Comparison of ENCODE assay signal across 19 cellular contexts in the genomic region with DNA sequence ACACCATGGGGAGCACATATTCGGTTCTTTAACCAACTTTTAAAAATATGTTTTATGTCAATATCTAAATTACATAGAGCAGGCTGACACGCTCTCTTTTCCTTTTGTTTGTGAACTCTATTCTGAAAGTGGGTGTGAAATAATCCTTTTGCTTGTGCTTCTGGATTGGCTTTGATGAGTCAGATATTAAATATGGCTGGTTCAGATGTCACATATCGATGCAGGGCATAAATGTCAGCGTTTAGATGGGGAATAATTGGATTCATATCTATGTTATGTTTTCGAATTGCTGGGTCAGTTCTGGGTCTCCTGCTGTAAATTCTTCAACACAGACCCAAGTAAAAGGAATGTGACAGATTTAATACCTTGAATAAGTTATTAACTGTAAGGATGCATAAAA.
DNase-seq lines count a peak whose midpoint lies in the region; ATAC-seq, FAIRE-seq and TF ChIP-seq lines count a peak whose summit lies in the region.
"Had no signal": no experiment of that assay in that cellular context is flagged by ENCODE, and none has a peak within 500 bp of the region (broad histone marks: within the 10 kb centered on the region; RNA-seq: fewer than 3 reads in every experiment).

No MANE protein-coding gene starts in this region.

- intact Hi-C loops in HCT116 (cut with micrococcal nuclease): no loop called here
- intact Hi-C loops in kidney (cut with DNase I): no loop called here

- H3K9ac ChIP-seq in HCT116 (ENCODE audit: low read length) (no peak overlapping the region), adipocyte (ENCODE audit: low read length) (no peak overlapping the region), smooth muscle cell (ENCODE audit: low read depth) (no peak overlapping the region), kidney (ENCODE audit: low read length in 2 of 2) (no peak overlapping the region)
- H3K9ac ChIP-seq: KMS-11 had no signal

- H3K27ac ChIP-seq in HCT116 (ENCODE audit: low read depth, low read length): no peak overlapping the region
- no peak overlapping the region for H3K27ac ChIP-seq in foreskin keratinocyte
- peak overlapping the region; percentile 37 for H3K27ac ChIP-seq in smooth muscle cell (ENCODE audit: low read depth)
- no peak overlapping the region for H3K27ac ChIP-seq in kidney (ENCODE audit: low read depth in 2 of 2, low read length in 2 of 2)
- H3K27ac ChIP-seq: KMS-11 had no signal

- peaks cover 4% of the 10 kb centered on the region for H3F3A ChIP-seq in smooth muscle cell (ENCODE audit: low read depth)

- no peaks in the 10 kb centered on the region for H3K79me2 ChIP-seq in HCT116 (ENCODE audit: insufficient read depth, low read length)
- no peaks in the 10 kb centered on the region for H3K79me2 ChIP-seq in smooth muscle cell (ENCODE audit: low read depth)

- H3K4me1 ChIP-seq in HCT116 (ENCODE audit: control insufficient read depth in 1 of 2, insufficient read depth in 2 of 2, low read length in 2 of 2) (peaks cover 0 to 6% of the 10 kb centered on the region in 2 experiments; a peak in 1 of 4 replicates), adipocyte (ENCODE audit: control insufficient read depth, insufficient read depth, low read length) (no peaks in the 10 kb centered on the region), foreskin keratinocyte (no peaks in the 10 kb centered on the region), smooth muscle cell (ENCODE audit: low read depth) (peaks cover 6% of the 10 kb centered on the region), kidney (ENCODE audit: control insufficient read depth in 1 of 2, insufficient read depth in 1 of 2, low read depth in 1 of 2, low read length in 2 of 2) (no peaks in the 10 kb centered on the region)

- no peak for TF ChIP-seq CTCF in HCT116 (IDR thresholded peaks at IDR 0.05 in 2 of 3, conservative IDR thresholded peaks at IDR 0.05 in 1 of 3; ENCODE audit: borderline replicate concordance in 1 of 3, insufficient read depth in 1 of 3, low read depth in 2 of 3, low read length in 2 of 3)
- no peak for TF ChIP-seq CTCF in foreskin keratinocyte (conservative IDR thresholded peaks at IDR 0.05)
- TF ChIP-seq CTCF in smooth muscle cell (IDR thresholded peaks at IDR 0.05; ENCODE audit: borderline replicate concordance, insufficient read depth, poor library complexity, severe bottlenecking): no peak
- TF ChIP-seq CTCF in kidney (IDR thresholded peaks at IDR 0.05; ENCODE audit: borderline replicate concordance, extremely low read depth, insufficient read depth): no peak

- no peak for ATAC-seq in HCT116
- peak; percentile 50 for ATAC-seq in foreskin keratinocyte
- ATAC-seq in HG03520 (IDR thresholded peaks at IDR 0.05; ENCODE audit: unreplicated experiment): no peak

- RAD21 ChIA-PET in HCT116 (lab: Charles Lee; ENCODE audit: low non-redundant PET in 1 of 2, low total read pairs in 2 of 2, uncharacterized antibody in 2 of 2, unreplicated experiment in 2 of 2): no interaction called here

- no TSS peak for BruUV-seq in HCT116 (replicated peaks; lab: Mats Ljungman, UMichigan)

- POLR2A ChIA-PET in HCT116 (lab: Charles Lee): no interaction called here

- TF ChIP-seq RAD21 in HCT116 (IDR thresholded peaks at IDR 0.05; ENCODE audit: low read depth): no peak

- no peaks in the 10 kb centered on the region for H4K20me1 ChIP-seq in HCT116 (ENCODE audit: insufficient read depth)
- H4K20me1 ChIP-seq in smooth muscle cell (ENCODE audit: low read depth): no peaks in the 10 kb centered on the region

- no peak for FAIRE-seq in kidney (lab: Jason Lieb, UNC)
- FAIRE-seq: D721Med, G401.6 had no signal

- H2AFZ ChIP-seq in HCT116 (ENCODE audit: low read depth, low read length, poor library complexity, severe bottlenecking): peak overlapping the region; percentile 81
- no peak overlapping the region for H2AFZ ChIP-seq in smooth muscle cell (ENCODE audit: low read depth)

- DNase-seq in HCT116 (ENCODE audit: low read depth, low spot score): no peak
- DNase-seq in adipocyte (ENCODE audit: low read depth): peak; percentile 27
- no peak for DNase-seq in foreskin keratinocyte
- DNase-seq in smooth muscle cell (lab: John Stamatoyannopoulos, UW; ENCODE audit: unreplicated experiment): no peak
- DNase-seq in kidney: no peak
- DNase-seq in activated CD4-positive, alpha-beta T cell treated with anti-CD3 and anti-CD28 coated beads, Interleukin-2, amount 50 U/mL, for 48 hours: no peak
- DNase-seq: CD4-positive, alpha-beta T cell; DMS79; HFFc6; MM.1S; NCI-H1105 treated with DMSO at 0.1 percent for 48 hours; NCI-H1930; NCI-H69; RPMI8226; SW 1271 had no signal

- CTCF ChIA-PET in HCT116 (lab: Charles Lee): no interaction called here

- no peaks in the 10 kb centered on the region for H3K9me3 ChIP-seq in HCT116 (ENCODE audit: control insufficient read depth in 1 of 2, insufficient read depth in 1 of 2, low read depth in 1 of 2, low read length in 2 of 2)
- H3K9me3 ChIP-seq in adipocyte (ENCODE audit: control insufficient read depth, low read length): no peaks in the 10 kb centered on the region
- no peaks in the 10 kb centered on the region for H3K9me3 ChIP-seq in smooth muscle cell (replicated peaks; ENCODE audit: low read depth)
- H3K9me3 ChIP-seq in kidney (ENCODE audit: control insufficient read depth in 1 of 2, low read length in 2 of 2): no peaks in the 10 kb centered on the region

- no peak overlapping the region for H3K4me3 ChIP-seq in HCT116 (replicated peaks in 1 of 2; ENCODE audit: low read depth in 1 of 2, low read length in 2 of 2)
- H3K4me3 ChIP-seq in adipocyte (ENCODE audit: low read length): no peak overlapping the region
- no peak overlapping the region for H3K4me3 ChIP-seq in smooth muscle cell
- no peak overlapping the region for H3K4me3 ChIP-seq in kidney (ENCODE audit: low read length in 2 of 2)

- WGBS in smooth muscle cell (ENCODE audit: low lambda C conversion rate): 38% methylated on average over 5 of the region's 5 CpGs

- H3K4me2 ChIP-seq in HCT116 (ENCODE audit: low read length) (peak overlapping the region; percentile 7; the same call in 1 of the 2 replicates), smooth muscle cell (peak overlapping the region; percentile 65)
- H3K4me2 ChIP-seq: KMS-11 had no signal

- no peaks in the 10 kb centered on the region for H3K9me2 ChIP-seq in HCT116 (ENCODE audit: insufficient read depth)

- TF ChIP-seq POLR2A in HCT116 (IDR thresholded peaks at IDR 0.05; ENCODE audit: borderline replicate concordance, extremely low read depth, insufficient read depth, insufficient read length): no peak

- H3K36me3 ChIP-seq in HCT116 (ENCODE audit: control insufficient read depth in 1 of 2, insufficient read depth in 2 of 2, low read length in 2 of 2) (no peaks in the 10 kb centered on the region), adipocyte (ENCODE audit: control insufficient read depth, insufficient read depth, low read length, severe bottlenecking) (no peaks in the 10 kb centered on the region), smooth muscle cell (ENCODE audit: low read depth) (no peaks in the 10 kb centered on the region), kidney (ENCODE audit: control insufficient read depth in 1 of 2, insufficient read depth in 2 of 2, low read length in 2 of 2) (no peaks in the 10 kb centered on the region)

- H3K27me3 ChIP-seq in HCT116 (ENCODE audit: insufficient read depth, low read length): no peaks in the 10 kb centered on the region
- H3K27me3 ChIP-seq in adipocyte (replicated peaks; ENCODE audit: control insufficient read depth, insufficient read depth, low read length): no peaks in the 10 kb centered on the region
- no peaks in the 10 kb centered on the region for H3K27me3 ChIP-seq in foreskin keratinocyte
- H3K27me3 ChIP-seq in smooth muscle cell (ENCODE audit: low read depth): no peaks in the 10 kb centered on the region

TF ChIP-seq in HCT116, 20 proteins besides CTCF, POLR2A, EP300 and RAD21:
- TF ChIP-seq SP1 (IDR thresholded peaks at IDR 0.05; ENCODE audit: low read depth) (no peak), JUND (IDR thresholded peaks at IDR 0.05) (no peak), TCF7L2 (IDR thresholded peaks at IDR 0.05; ENCODE audit: borderline replicate concordance, extremely low read depth, insufficient read depth, insufficient read length) (no peak), ZNF274 (IDR thresholded peaks at IDR 0.05; ENCODE audit: low read depth, low read length) (no peak), ELF1 (IDR thresholded peaks at IDR 0.05; ENCODE audit: borderline replicate concordance, low read depth) (no peak), SRF (IDR thresholded peaks at IDR 0.05; ENCODE audit: low read depth) (no peak), CBX3 (IDR thresholded peaks at IDR 0.05; ENCODE audit: low read depth) (no peak), EZH2phosphoT487 (IDR thresholded peaks at IDR 0.05; ENCODE audit: borderline replicate concordance) (no peak), FOSL1 (IDR thresholded peaks at IDR 0.05; ENCODE audit: low read depth) (no peak), POLR2AphosphoS5 (IDR thresholded peaks at IDR 0.05; ENCODE audit: low read depth, low read length) (no peak), EZH2 (IDR thresholded peaks at IDR 0.05) (no peak)
- TF ChIP-seq, protein P1, sequence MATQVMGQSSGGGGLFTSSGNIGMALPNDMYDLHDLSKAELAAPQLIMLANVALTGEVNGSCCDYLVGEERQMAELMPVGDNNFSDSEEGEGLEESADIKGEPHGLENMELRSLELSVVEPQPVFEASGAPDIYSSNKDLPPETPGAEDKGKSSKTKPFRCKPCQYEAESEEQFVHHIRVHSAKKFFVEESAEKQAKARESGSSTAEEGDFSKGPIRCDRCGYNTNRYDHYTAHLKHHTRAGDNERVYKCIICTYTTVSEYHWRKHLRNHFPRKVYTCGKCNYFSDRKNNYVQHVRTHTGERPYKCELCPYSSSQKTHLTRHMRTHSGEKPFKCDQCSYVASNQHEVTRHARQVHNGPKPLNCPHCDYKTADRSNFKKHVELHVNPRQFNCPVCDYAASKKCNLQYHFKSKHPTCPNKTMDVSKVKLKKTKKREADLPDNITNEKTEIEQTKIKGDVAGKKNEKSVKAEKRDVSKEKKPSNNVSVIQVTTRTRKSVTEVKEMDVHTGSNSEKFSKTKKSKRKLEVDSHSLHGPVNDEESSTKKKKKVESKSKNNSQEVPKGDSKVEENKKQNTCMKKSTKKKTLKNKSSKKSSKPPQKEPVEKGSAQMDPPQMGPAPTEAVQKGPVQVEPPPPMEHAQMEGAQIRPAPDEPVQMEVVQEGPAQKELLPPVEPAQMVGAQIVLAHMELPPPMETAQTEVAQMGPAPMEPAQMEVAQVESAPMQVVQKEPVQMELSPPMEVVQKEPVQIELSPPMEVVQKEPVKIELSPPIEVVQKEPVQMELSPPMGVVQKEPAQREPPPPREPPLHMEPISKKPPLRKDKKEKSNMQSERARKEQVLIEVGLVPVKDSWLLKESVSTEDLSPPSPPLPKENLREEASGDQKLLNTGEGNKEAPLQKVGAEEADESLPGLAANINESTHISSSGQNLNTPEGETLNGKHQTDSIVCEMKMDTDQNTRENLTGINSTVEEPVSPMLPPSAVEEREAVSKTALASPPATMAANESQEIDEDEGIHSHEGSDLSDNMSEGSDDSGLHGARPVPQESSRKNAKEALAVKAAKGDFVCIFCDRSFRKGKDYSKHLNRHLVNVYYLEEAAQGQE (IDR thresholded peaks at IDR 0.05; ENCODE audit: low read depth): no peak
